8 cellular contexts compared by ENCODE assay signal in genomic region chr17:81399481-81400153, GRCh38. TPM values are rescaled to one million over a fixed set of nuclear protein-coding genes. Genes with fewer than 3 reads are reported as not detected.
A peak's percentile ranks its signal among the peaks of the same experiment; 100 is the strongest.
DNase-seq lines count a peak whose midpoint lies in the region; TF ChIP-seq lines count a peak whose summit lies in the region.

No MANE protein-coding gene starts in this region.

- in situ Hi-C loops in mammary epithelial cell (cut with MboI; ENCODE audit: low sequenced_read_pairs in 2 of 2), result loop anchor here in 1 of 2 donors (5.0 to 10.0 kb wide), 2 partner anchors 85 to 113 kb away; partner anchors contain the start of gene ACTG1

- H3K4me2 ChIP-seq in mammary epithelial cell (ENCODE audit: insufficient read depth, low read depth, low read length) (peak overlapping the region; percentile 100), mesendoderm (ENCODE audit: low read length) (peak overlapping the region; percentile 13)

- peak overlapping the region; percentile 96 for H3K4me3 ChIP-seq in A673 (ENCODE audit: low read depth, low read length, poor library complexity, severe bottlenecking)
- H3K4me3 ChIP-seq in HEK293 (ENCODE audit: low read depth, low read length), result peak overlapping the region; percentile 62
- peak overlapping the region; percentile 67 to 83 (median 71) for H3K4me3 ChIP-seq in mammary epithelial cell (replicated peaks in 1 of 3; ENCODE audit: insufficient read depth in 1 of 3, low read depth in 2 of 3, low read length in 3 of 3)
- peak overlapping the region; percentile 16 for H3K4me3 ChIP-seq in mesendoderm (ENCODE audit: low read length)

- no peaks in the 10 kb centered on the region for H3K9me3 ChIP-seq in A673 (ENCODE audit: low read depth, low read length, poor library complexity, severe bottlenecking)
- H3K9me3 ChIP-seq in HEK293 (ENCODE audit: control insufficient read depth, insufficient read depth, low read depth, low read length), result no peaks in the 10 kb centered on the region
- H3K9me3 ChIP-seq in mammary epithelial cell (replicated peaks; ENCODE audit: insufficient read depth, low read length), result no peaks in the 10 kb centered on the region

- H2BK5ac ChIP-seq in mesendoderm (ENCODE audit: low read length), result peak overlapping the region; percentile 69

- H3K36me3 ChIP-seq in A673 (ENCODE audit: insufficient read depth, low read length, poor library complexity, severe bottlenecking) (peaks cover 4% of the 10 kb centered on the region), HEK293 (ENCODE audit: control insufficient read depth in 2 of 2, insufficient read depth in 1 of 2, low read length in 2 of 2) (peaks cover 0 to 12% of the 10 kb centered on the region in 2 experiments; a peak in 1 of 3 replicates), mammary epithelial cell (ENCODE audit: insufficient read depth, low read length) (no peaks in the 10 kb centered on the region), mesendoderm (ENCODE audit: control insufficient read depth, insufficient read depth, low read length) (no peaks in the 10 kb centered on the region)

- H4K8ac ChIP-seq in mesendoderm (ENCODE audit: low read depth, low read length), result peak overlapping the region; percentile 70

- H3K56ac ChIP-seq in mesendoderm (ENCODE audit: low read length), result peak overlapping the region; percentile 92

- CTCF ChIA-PET in A673 (lab: Charles Lee) (interaction anchor here (0.6 to 1.4 kb wide), 2 partner anchors 85 to 235 kb away, joined by 3 to 5 read pairs; no protein-coding TSS in a partner anchor), HEK293 (lab: Yijun Ruan, JAX) (interaction anchor here (0.7 to 0.8 kb wide), 2 partner anchors 85 to 1367 kb away, joined by 3 to 5 read pairs; no protein-coding TSS in a partner anchor), mammary epithelial cell (lab: Charles Lee; ENCODE audit: low non-redundant PET) (no interaction called here)

- no peak overlapping the region for H3K23ac ChIP-seq in mesendoderm (ENCODE audit: low read length)

- H4K20me1 ChIP-seq in mammary epithelial cell (ENCODE audit: insufficient read depth, low read length), result no peaks in the 10 kb centered on the region

- no peak for TF ChIP-seq CTCF in A673 (conservative IDR thresholded peaks at IDR 0.05; ENCODE audit: low read depth, low read length)
- TF ChIP-seq CTCF in HEK293 (tag by site-specific recombination; IDR thresholded peaks at IDR 0.05), result no peak
- TF ChIP-seq CTCF in mammary epithelial cell (conservative IDR thresholded peaks at IDR 0.05 in 1 of 2, IDR thresholded peaks at IDR 0.05 in 1 of 2; ENCODE audit: extremely low read depth in 1 of 2, insufficient read depth in 1 of 2, low read depth in 1 of 2, low read length in 2 of 2), result no peak

- DNase-seq in A673 (ENCODE audit: low spot score) (no peak), mammary epithelial cell (no peak), mesendoderm (no peak), SIG-M5 treated with dmso at 0.1 percent for 504 hours (lab: John Stamatoyannopoulos, UW; ENCODE audit: unreplicated experiment) (no peak), cortex of kidney (lab: John Stamatoyannopoulos, UW) (no peak), midbrain (lab: John Stamatoyannopoulos, UW) (no peak), T-helper 1 cell (no peak)

- no peak overlapping the region for H4K5ac ChIP-seq in mesendoderm (ENCODE audit: low read length)

- H2BK15ac ChIP-seq in mesendoderm (replicated peaks; ENCODE audit: low read depth), result no peak overlapping the region

- H3K79me2 ChIP-seq in mammary epithelial cell (ENCODE audit: insufficient read depth, low read length), result peaks cover 51% of the 10 kb centered on the region
- H3K79me2 ChIP-seq in mesendoderm (ENCODE audit: control insufficient read depth, insufficient read depth, low read length), result peaks cover 26% of the 10 kb centered on the region

- POLR2A ChIA-PET in A673 (lab: Charles Lee; ENCODE audit: low non-redundant PET) (interaction anchor here (0.7 kb wide), 1 partner anchor 200 kb away, joined by 3 read pairs; no protein-coding TSS in a partner anchor), HEK293 (lab: Yijun Ruan, JAX) (interaction anchor here (0.6 to 6.5 kb wide), 5 partner anchors 12 to 70 kb away, joined by 3 to 52 read pairs (median 6); no protein-coding TSS in a partner anchor)

- peak overlapping the region; percentile 38 for H3K9ac ChIP-seq in mammary epithelial cell (ENCODE audit: insufficient read depth, low read length)
- H3K9ac ChIP-seq in mesendoderm (ENCODE audit: low read length), result peak overlapping the region; percentile 83

- H3K27me3 ChIP-seq in A673 (replicated peaks; ENCODE audit: insufficient read depth, low read depth, low read length, poor library complexity) (no peaks in the 10 kb centered on the region), mammary epithelial cell (ENCODE audit: insufficient read depth, low read length) (no peaks in the 10 kb centered on the region), mesendoderm (ENCODE audit: insufficient read depth, low read length, poor library complexity) (no peaks in the 10 kb centered on the region)

- peak overlapping the region; percentile 75 for H2BK120ac ChIP-seq in mesendoderm (ENCODE audit: low read depth, low read length)

- dilution Hi-C loops in mammary epithelial cell (cut with HindIII; ENCODE audit: low sequenced_read_pairs), result no loop called here

- H3K27ac ChIP-seq in A673 (ENCODE audit: low read depth, low read length, poor library complexity, severe bottlenecking), result peak overlapping the region; percentile 100
- peak overlapping the region; percentile 100 for H3K27ac ChIP-seq in HEK293 (ENCODE audit: extremely low read depth, low read depth, low read length)
- H3K27ac ChIP-seq in mammary epithelial cell (ENCODE audit: insufficient read depth, low read depth, low read length), result peak overlapping the region; percentile 37
- peak overlapping the region; percentile 92 for H3K27ac ChIP-seq in mesendoderm (ENCODE audit: low read depth, low read length)

- H2AFZ ChIP-seq in mammary epithelial cell (ENCODE audit: low read depth, low read length), result peak overlapping the region; percentile 81

- intact Hi-C loops in A673 (cut with micrococcal nuclease; ENCODE audit: unreplicated experiment) (loop anchor here (10.0 kb wide), 1 partner anchor 105 kb away; the partner anchor contains the start of gene SLC38A10), mammary epithelial cell (cut with micrococcal nuclease) (loop anchor here (2.0 kb wide), 1 partner anchor 147 kb away; no protein-coding TSS in a partner anchor)

- no peak overlapping the region for H2AK5ac ChIP-seq in mesendoderm (ENCODE audit: low read length)

- peaks cover 8% of the 10 kb centered on the region for H3K79me1 ChIP-seq in mesendoderm (ENCODE audit: low read length)

- no TSS peak for BruUV-seq in A673 (replicated peaks; lab: Mats Ljungman, UMichigan)
- BruUV-seq in mammary epithelial cell (replicated peaks; lab: Mats Ljungman, UMichigan), result no TSS peak

- 0% methylated on average over 5 of the region's 95 CpGs for whole genome bisulfite sequencing in mammary epithelial cell (ENCODE audit: low coverage, missing lambda C conversion rate)
- WGBS in mesendoderm (ENCODE audit: extremely low coverage, insufficient coverage, low lambda C conversion rate), result no CpG with 5 or more reads among the region's 95 CpGs

- H3K4ac ChIP-seq in mesendoderm (ENCODE audit: low read depth, low read length), result peak overlapping the region; percentile 89

- peaks cover 42% of the 10 kb centered on the region for H3K4me1 ChIP-seq in A673 (ENCODE audit: insufficient read depth, low read length, poor library complexity, severe bottlenecking)
- peaks cover 24% of the 10 kb centered on the region for H3K4me1 ChIP-seq in HEK293 (ENCODE audit: control insufficient read depth, insufficient read depth, low read length)
- peaks cover 27% of the 10 kb centered on the region for H3K4me1 ChIP-seq in mammary epithelial cell (ENCODE audit: insufficient read depth, low read length)
- H3K4me1 ChIP-seq in mesendoderm (ENCODE audit: control insufficient read depth, low read depth, low read length), result peaks cover 12% of the 10 kb centered on the region

- peak overlapping the region; percentile 98 for H3K18ac ChIP-seq in mesendoderm (ENCODE audit: low read length)

TF ChIP-seq in HEK293, 187 proteins besides CTCF, POLR2A, EP300 and RAD21 (continues in another document):
- TF ChIP-seq ZNF202 (tag by site-specific recombination; IDR thresholded peaks at IDR 0.05; ENCODE audit: borderline replicate concordance) (no peak), KLF1 (tag by site-specific recombination; IDR thresholded peaks at IDR 0.05) (no peak), ZNF670 (tag by site-specific recombination; IDR thresholded peaks at IDR 0.05; ENCODE audit: low read depth) (no peak), ZNF366 (tag by site-specific recombination; conservative IDR thresholded peaks at IDR 0.05) (no peak), GLIS2 (tag by site-specific recombination; IDR thresholded peaks at IDR 0.05) (peak; percentile 59; the same call in 1 of the 2 replicates), ZNF18 (tag by site-specific recombination; IDR thresholded peaks at IDR 0.05) (no peak)
- TF ChIP-seq, protein P1, sequence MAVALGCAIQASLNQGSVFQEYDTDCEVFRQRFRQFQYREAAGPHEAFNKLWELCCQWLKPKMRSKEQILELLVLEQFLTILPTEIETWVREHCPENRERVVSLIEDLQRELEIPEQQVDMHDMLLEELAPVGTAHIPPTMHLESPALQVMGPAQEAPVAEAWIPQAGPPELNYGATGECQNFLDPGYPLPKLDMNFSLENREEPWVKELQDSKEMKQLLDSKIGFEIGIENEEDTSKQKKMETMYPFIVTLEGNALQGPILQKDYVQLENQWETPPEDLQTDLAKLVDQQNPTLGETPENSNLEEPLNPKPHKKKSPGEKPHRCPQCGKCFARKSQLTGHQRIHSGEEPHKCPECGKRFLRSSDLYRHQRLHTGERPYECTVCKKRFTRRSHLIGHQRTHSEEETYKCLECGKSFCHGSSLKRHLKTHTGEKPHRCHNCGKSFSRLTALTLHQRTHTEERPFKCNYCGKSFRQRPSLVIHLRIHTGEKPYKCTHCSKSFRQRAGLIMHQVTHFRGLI (tag by site-specific recombination; IDR thresholded peaks at IDR 0.05), result no peak

RNA-seq across cellular contexts. Expression of gene BAHCC1, which starts 4.4 kb away (rescaled TPM):
- 74.2 and 80.6 TPM in 2 replicates for total RNA-seq in A673 (2021)
- 1 to 10 TPM; 2.2 to 9.1 TPM for total RNA-seq in mammary epithelial cell
- polyA plus RNA-seq in mammary epithelial cell, result 1.6 TPM
- polyA minus RNA-seq in mammary epithelial cell, result 0.67 TPM
- polyA plus RNA-seq in mesendoderm (2013, experiment 1 of 2), result 1.6 TPM
- 2.1 TPM for polyA plus RNA-seq in mesendoderm (2013, experiment 2 of 2)

Comparison
In these comparisons a context has a peak if more than half of its experiments do, and no peak if none do; other contexts are left out.
1. H3K27ac ChIP-seq: peak in every context shown above with its lines; median percentile 100 in A673; 100 in HEK293; 92 in mesendoderm; 37 in mammary epithelial cell.
2. H3K4me3 ChIP-seq: peak in every context shown above with its lines; median percentile 96 in A673; 71 in mammary epithelial cell; 62 in HEK293; 16 in mesendoderm.